ENCODE assay signal across 19 cellular contexts in genomic region chr22:37776639-37777005, GRCh38. TPM values are rescaled to one million over a fixed set of nuclear protein-coding genes. Genes with fewer than 3 reads are reported as not detected.
DNase-seq lines count a peak whose midpoint lies in the region; TF ChIP-seq lines count a peak whose summit lies in the region.
"Had no signal": no experiment of that assay in that cellular context is flagged by ENCODE, and none has a peak within 500 bp of the region (broad histone marks: within the 10 kb centered on the region; RNA-seq: fewer than 3 reads in every experiment).

No MANE protein-coding gene starts in this region.

- H4K20me1 ChIP-seq in fibroblast of lung (ENCODE audit: control insufficient read depth, extremely low read depth, insufficient read depth, low read length) = no peaks in the 10 kb centered on the region

- H3K36me3 ChIP-seq in SJSA1 (peaks cover 35% of the 10 kb centered on the region), fibroblast of lung (ENCODE audit: control insufficient read depth, insufficient read depth, low read length) (peaks cover 24% of the 10 kb centered on the region), skeletal muscle satellite cell (ENCODE audit: insufficient read depth, low read length) (peaks cover 35% of the 10 kb centered on the region)

- CTCF ChIA-PET in activated CD4-positive, alpha-beta T cell treated with anti-CD3 and anti-CD28 coated beads, Interleukin-2, amount 10 ng/mL, durations not matched to agents 7 days and 5 days (lab: Charles Lee) = no interaction called here

- H3K27ac ChIP-seq in C4-2B (peak overlapping the region; percentile 92), SJSA1 (peak overlapping the region; percentile 96), fibroblast of lung (ENCODE audit: insufficient read depth, low read length) (peak overlapping the region; percentile 96)
- H3K27ac ChIP-seq: parathyroid adenoma had no signal

- H3K27ac Mint-ChIP-seq in activated CD4-positive, alpha-beta T cell treated with anti-CD3 and anti-CD28 coated beads, Interleukin-2, amount 10 ng/mL, durations not matched to agents 7 days and 5 days = no peak overlapping the region
- H3K27ac Mint-ChIP-seq: activated naive CD4-positive, alpha-beta T cell treated with anti-CD3 and anti-CD28 coated beads, Interleukin-2, amount 10 ng/mL, durations not matched to agents 7 days and 5 days had no signal

- in situ Hi-C loops in GM13976 (cut with MboI; ENCODE audit: low sequenced_read_pairs, unreplicated experiment) = no loop called here

- no peaks in the 10 kb centered on the region for H3K9me3 Mint-ChIP-seq in activated CD4-positive, alpha-beta T cell treated with anti-CD3 and anti-CD28 coated beads, Interleukin-2, amount 10 ng/mL, durations not matched to agents 7 days and 5 days
- H3K9me3 Mint-ChIP-seq: activated naive CD4-positive, alpha-beta T cell treated with anti-CD3 and anti-CD28 coated beads, Interleukin-2, amount 10 ng/mL, durations not matched to agents 7 days and 5 days had no signal

- peaks cover 52% of the 10 kb centered on the region for H3K4me1 ChIP-seq in SJSA1 (replicated peaks)
- H3K4me1 ChIP-seq in fibroblast of lung (ENCODE audit: control insufficient read depth, extremely low read depth, insufficient read depth, low read length) = peaks cover 25% of the 10 kb centered on the region
- peaks cover 33% of the 10 kb centered on the region for H3K4me1 ChIP-seq in skeletal muscle satellite cell (ENCODE audit: control insufficient read depth, insufficient read depth, low read length)

- TF ChIP-seq CTCF in C4-2B (conservative IDR thresholded peaks at IDR 0.05) = no peak
- no peak for TF ChIP-seq CTCF in fibroblast of lung (conservative IDR thresholded peaks at IDR 0.05 in 1 of 2, IDR thresholded peaks at IDR 0.05 in 1 of 2; ENCODE audit: low read depth in 1 of 2, low read length in 2 of 2)
- no peak for TF ChIP-seq CTCF in GM13976 (IDR thresholded peaks at IDR 0.05; ENCODE audit: borderline replicate concordance, control extremely low read depth, extremely low read depth, insufficient read depth, missing control alignments)

- H3K4me3 ChIP-seq in SJSA1 (0 out of 2 replicates have a peak overlapping the region, but pooled peaks have one; percentile 1), fibroblast of lung (replicated peaks in 1 of 4; ENCODE audit: control extremely low read depth in 1 of 4, insufficient read depth in 1 of 4, low read depth in 3 of 4, low read length in 4 of 4) (no peak overlapping the region), skeletal muscle satellite cell (ENCODE audit: low read length) (no peak overlapping the region)
- H3K4me3 ChIP-seq: K562, mucosa of descending colon had no signal

- H2AFZ ChIP-seq in fibroblast of lung (ENCODE audit: low read length) = no peak overlapping the region
- H2AFZ ChIP-seq: parathyroid adenoma had no signal

- POLR2A ChIA-PET in activated CD4-positive, alpha-beta T cell treated with anti-CD3 and anti-CD28 coated beads, Interleukin-2, amount 10 ng/mL, durations not matched to agents 7 days and 5 days (lab: Charles Lee) = no interaction called here

- no peaks in the 10 kb centered on the region for H3K27me3 Mint-ChIP-seq in activated CD4-positive, alpha-beta T cell treated with anti-CD3 and anti-CD28 coated beads, Interleukin-2, amount 10 ng/mL, durations not matched to agents 7 days and 5 days
- H3K27me3 Mint-ChIP-seq: activated naive CD4-positive, alpha-beta T cell treated with anti-CD3 and anti-CD28 coated beads, Interleukin-2, amount 10 ng/mL, durations not matched to agents 7 days and 5 days had no signal

- peaks cover 6% of the 10 kb centered on the region for H3K36me3 Mint-ChIP-seq in activated CD4-positive, alpha-beta T cell treated with anti-CD3 and anti-CD28 coated beads, Interleukin-2, amount 10 ng/mL, durations not matched to agents 7 days and 5 days (ENCODE audit: low read depth)

- H3K4me1 Mint-ChIP-seq in activated CD4-positive, alpha-beta T cell treated with anti-CD3 and anti-CD28 coated beads, Interleukin-2, amount 10 ng/mL, durations not matched to agents 7 days and 5 days = no peaks in the 10 kb centered on the region
- H3K4me1 Mint-ChIP-seq: activated naive CD4-positive, alpha-beta T cell treated with anti-CD3 and anti-CD28 coated beads, Interleukin-2, amount 10 ng/mL, durations not matched to agents 7 days and 5 days had no signal

- H3K4me2 ChIP-seq in fibroblast of lung (ENCODE audit: extremely low read depth, insufficient read depth, low read length) = no peak overlapping the region
- peak overlapping the region; percentile 56 for H3K4me2 ChIP-seq in skeletal muscle satellite cell (ENCODE audit: low read length)

- H3K9me3 ChIP-seq in SJSA1 (replicated peaks) = no peaks in the 10 kb centered on the region
- H3K9me3 ChIP-seq in fibroblast of lung (ENCODE audit: control insufficient read depth, insufficient read depth, low read depth, low read length) = no peaks in the 10 kb centered on the region
- no peaks in the 10 kb centered on the region for H3K9me3 ChIP-seq in skeletal muscle satellite cell (replicated peaks; ENCODE audit: low read length)
- H3K9me3 ChIP-seq: mucosa of descending colon had no signal

- H3K9ac ChIP-seq in fibroblast of lung (ENCODE audit: insufficient read depth, low read length) (no peak overlapping the region), skeletal muscle satellite cell (ENCODE audit: low read depth, low read length) (peak overlapping the region; percentile 62)
- H3K9ac ChIP-seq: parathyroid adenoma had no signal

- H3K27me3 ChIP-seq in SJSA1 (replicated peaks) (no peaks in the 10 kb centered on the region), fibroblast of lung (ENCODE audit: control insufficient read depth, insufficient read depth, low read length) (no peaks in the 10 kb centered on the region), skeletal muscle satellite cell (ENCODE audit: control insufficient read depth, insufficient read depth, low read length) (no peaks in the 10 kb centered on the region)

- no peak overlapping the region for H3K4me3 Mint-ChIP-seq in activated CD4-positive, alpha-beta T cell treated with anti-CD3 and anti-CD28 coated beads, Interleukin-2, amount 10 ng/mL, durations not matched to agents 7 days and 5 days
- H3K4me3 Mint-ChIP-seq: activated naive CD4-positive, alpha-beta T cell treated with anti-CD3 and anti-CD28 coated beads, Interleukin-2, amount 10 ng/mL, durations not matched to agents 7 days and 5 days had no signal

- DNase-seq in SJSA1 (ENCODE audit: low read depth in 1 of 2, low spot score in 2 of 2) (no peak), fibroblast of lung (ENCODE audit: low read depth in 2 of 2) (no peak), NCI-H524 treated with DMSO at 0.1 percent for 48 hours (lab: John Stamatoyannopoulos, UW) (no peak), AG08395 (ENCODE audit: low spot score) (no peak), GM13976 (ENCODE audit: low spot score) (no peak)
- DNase-seq in activated CD4-positive, alpha-beta T cell treated with anti-CD3 and anti-CD28 coated beads, Interleukin-2, amount 10 ng/mL, durations not matched to agents 7 days and 5 days = no peak
- DNase-seq: activated CD4-positive, CD25-positive, alpha-beta regulatory T cell; activated CD8-positive, alpha-beta memory T cell treated with anti-CD3 and anti-CD28 coated beads, Interleukin-2, amount 50 U/mL, for 4 hours; activated naive CD4-positive, alpha-beta T cell treated with anti-CD3 and anti-CD28 coated beads, Interleukin-2, amount 10 ng/mL, durations not matched to agents 7 days and 5 days; AML-193; effector CD8-positive, alpha-beta T cell; NCI-H1436 treated with DMSO at 0.1 percent for 48 hours; NCI-H510A treated with DMSO at 0.1 percent for 48 hours; stimulated activated CD4-positive, alpha-beta T cell treated with anti-CD3 and anti-CD28 coated beads, Interleukin-15, amount 100 ng/mL, for 24 hours had no signal

- H3K79me2 ChIP-seq in fibroblast of lung (ENCODE audit: control insufficient read depth, insufficient read depth, low read length) = no peaks in the 10 kb centered on the region
- H3K79me2 ChIP-seq: parathyroid adenoma had no signal

RNA-seq across cellular contexts. Expression of gene GCAT, which starts 31.1 kb away (rescaled TPM):
- 54.7 and 60.9 TPM in 2 replicates for total RNA-seq in SJSA1 (2014; rRNA removed; shearing (Covaris generic))
- 7.7 and 11.9 TPM in 2 replicates for total RNA-seq in fibroblast of lung
- polyA plus RNA-seq in fibroblast of lung = 6.6 and 11.0 TPM in 2 replicates
- 14.0 and 25.6 TPM in 2 replicates for polyA plus RNA-seq in fibroblast of lung (2012)
- polyA minus RNA-seq in fibroblast of lung (ENCODE audit: low replicate concordance) = 14.6 and 20.8 TPM in 2 replicates
- 31.7 and 46.1 TPM in 2 replicates for total RNA-seq in skeletal muscle satellite cell (2012; rRNA removed)
- total RNA-seq in activated CD4-positive, alpha-beta T cell treated with anti-CD3 and anti-CD28 coated beads, Interleukin-2, amount 10 ng/mL, durations not matched to agents 7 days and 5 days = 10 to 100 TPM; 10.4 to 12.0 TPM

RNA-seq across cellular contexts. Expression of gene GALR3, which starts 46.6 kb away (rescaled TPM):
- not detected in 2 replicates for total RNA-seq in SJSA1 (2014; rRNA removed; shearing (Covaris generic))
- not detected in 2 replicates for total RNA-seq in fibroblast of lung
- not detected in 2 replicates for polyA plus RNA-seq in fibroblast of lung
- polyA plus RNA-seq in fibroblast of lung (2012) = not detected in 2 replicates
- not detected in 2 replicates for polyA minus RNA-seq in fibroblast of lung (ENCODE audit: low replicate concordance)
- not detected in 2 replicates for total RNA-seq in skeletal muscle satellite cell (2012; rRNA removed)
- not detected for total RNA-seq in activated CD4-positive, alpha-beta T cell treated with anti-CD3 and anti-CD28 coated beads, Interleukin-2, amount 10 ng/mL, durations not matched to agents 7 days and 5 days
- total RNA-seq: mucosa of descending colon had no signal
- polyA plus RNA-seq: K562 had no signal
